ENCODE assay signal across 9 cellular contexts in genomic region chr4:15920723-15921591, GRCh38. TPM values are rescaled to one million over a fixed set of nuclear protein-coding genes. Genes with fewer than 3 reads are reported as not detected.
DNase-seq lines count a peak whose midpoint lies in the region; ATAC-seq and TF ChIP-seq lines count a peak whose summit lies in the region.
"Had no signal": no experiment of that assay in that cellular context is flagged by ENCODE, and none has a peak within 500 bp of the region (broad histone marks: within the 10 kb centered on the region; RNA-seq: fewer than 3 reads in every experiment).

No MANE protein-coding gene starts in this region.

- no peak overlapping the region for H2BK120ac ChIP-seq in mesenchymal stem cell (ENCODE audit: low read depth, low read length)

- H3K9ac ChIP-seq in mammary epithelial cell (ENCODE audit: insufficient read depth, low read length) (no peak overlapping the region), mesenchymal stem cell (ENCODE audit: low read length) (peak overlapping the region; percentile 74)

- no peaks in the 10 kb centered on the region for H4K20me1 ChIP-seq in mammary epithelial cell (ENCODE audit: insufficient read depth, low read length)

- in situ Hi-C loops in mammary epithelial cell (cut with MboI; ENCODE audit: low sequenced_read_pairs in 2 of 2): no loop called here

- no peak for TF ChIP-seq CTCF in mammary epithelial cell (conservative IDR thresholded peaks at IDR 0.05 in 1 of 2, IDR thresholded peaks at IDR 0.05 in 1 of 2; ENCODE audit: extremely low read depth in 1 of 2, insufficient read depth in 1 of 2, low read depth in 1 of 2, low read length in 2 of 2)

- CTCF ChIA-PET in mammary epithelial cell (lab: Charles Lee; ENCODE audit: low non-redundant PET): interaction anchor here (0.5 to 1.0 kb wide), 3 partner anchors 17 to 285 kb away, joined by 3 to 5 read pairs (median 3); no protein-coding TSS in a partner anchor

- H3K27me3 ChIP-seq in mammary epithelial cell (ENCODE audit: insufficient read depth, low read length) (no peaks in the 10 kb centered on the region), mesenchymal stem cell (ENCODE audit: control insufficient read depth in 1 of 2, insufficient read depth in 1 of 2, low read length in 2 of 2) (no peaks in the 10 kb centered on the region)

- TSS peak; percentile 36 for BruUV-seq in mammary epithelial cell (replicated peaks; lab: Mats Ljungman, UMichigan)

- H2BK15ac ChIP-seq in mesenchymal stem cell (ENCODE audit: low read depth, poor library complexity, severe bottlenecking): no peak overlapping the region

- WGBS in mammary epithelial cell (ENCODE audit: low coverage, missing lambda C conversion rate): 42% methylated on average over 4 of the region's 4 CpGs
- 16% methylated on average over 4 of the region's 4 CpGs for WGBS in mesenchymal stem cell

- H3K79me1 ChIP-seq in mesenchymal stem cell (replicated peaks; ENCODE audit: low read length, poor library complexity, severe bottlenecking): no peaks in the 10 kb centered on the region

- intact Hi-C loops in mammary epithelial cell (cut with micrococcal nuclease): loop anchor here (1.0 to 2.0 kb wide), 2 partner anchors 14 to 27 kb away; no protein-coding TSS in a partner anchor

- H3K9me3 ChIP-seq in mammary epithelial cell (replicated peaks; ENCODE audit: insufficient read depth, low read length) (no peaks in the 10 kb centered on the region), mesenchymal stem cell (ENCODE audit: control insufficient read depth, low read length) (no peaks in the 10 kb centered on the region)

- peak overlapping the region; percentile 89 for H3K27ac ChIP-seq in mammary epithelial cell (ENCODE audit: insufficient read depth, low read depth, low read length)
- H3K27ac ChIP-seq in mesenchymal stem cell (ENCODE audit: low read length, poor library complexity, severe bottlenecking): peak overlapping the region; percentile 95

- no peak overlapping the region for H2AFZ ChIP-seq in mammary epithelial cell (ENCODE audit: low read depth, low read length)
- no peak overlapping the region for H2AFZ ChIP-seq in mesenchymal stem cell (ENCODE audit: low read depth, low read length)

- no peak overlapping the region for H4K91ac ChIP-seq in mesenchymal stem cell (ENCODE audit: low read length)

- no peak overlapping the region for H3K23ac ChIP-seq in mesenchymal stem cell (ENCODE audit: low read length in 2 of 2)

- no peak overlapping the region for H3K4ac ChIP-seq in mesenchymal stem cell (ENCODE audit: low read depth in 1 of 2, low read length in 2 of 2)

- no peaks in the 10 kb centered on the region for H3K79me2 ChIP-seq in mammary epithelial cell (ENCODE audit: insufficient read depth, low read length)

- peak overlapping the region; percentile 33 for H2BK5ac ChIP-seq in mesenchymal stem cell (ENCODE audit: low read depth, low read length, poor library complexity, severe bottlenecking)

- peak overlapping the region; percentile 34 for H3K4me2 ChIP-seq in mammary epithelial cell (ENCODE audit: insufficient read depth, low read depth, low read length)
- H3K4me2 ChIP-seq in mesenchymal stem cell (ENCODE audit: low read length, poor library complexity, severe bottlenecking): no peak overlapping the region

- no peak overlapping the region for H3K4me3 ChIP-seq in mammary epithelial cell (replicated peaks in 1 of 3; ENCODE audit: insufficient read depth in 1 of 3, low read depth in 2 of 3, low read length in 3 of 3)
- peak overlapping the region in 1 of 2 experiments; percentile 58 for H3K4me3 ChIP-seq in mesenchymal stem cell (ENCODE audit: insufficient read depth in 1 of 2, low read depth in 1 of 2, low read length in 2 of 2)
- H3K4me3 ChIP-seq: GM12878 had no signal

- no peak overlapping the region for H2BK12ac ChIP-seq in mesenchymal stem cell (ENCODE audit: low read length in 2 of 2)

- no peak overlapping the region for H3K14ac ChIP-seq in mesenchymal stem cell (ENCODE audit: low read length in 2 of 2)

- DNase-seq in Ammon's horn (ENCODE audit: low spot score) (peak; percentile 45), LHCN-M2 (ENCODE audit: low read depth) (peak; percentile 97), mammary epithelial cell (peak; percentile 93), mesenchymal stem cell (peak; percentile 96), NCI-H82 (lab: John Stamatoyannopoulos, UW) (no peak), KG1 (lab: John Stamatoyannopoulos, UW) (no peak)

- no peak overlapping the region for H4K8ac ChIP-seq in mesenchymal stem cell (ENCODE audit: low read length)

- H3K36me3 ChIP-seq in mammary epithelial cell (ENCODE audit: insufficient read depth, low read length) (no peaks in the 10 kb centered on the region), mesenchymal stem cell (ENCODE audit: control insufficient read depth in 1 of 2, insufficient read depth in 2 of 2, low read depth in 1 of 2, low read length in 2 of 2) (no peaks in the 10 kb centered on the region)

- dilution Hi-C loops in mammary epithelial cell (cut with HindIII; ENCODE audit: low sequenced_read_pairs): no loop called here

- peak overlapping the region; percentile 79 for H2AK5ac ChIP-seq in mesenchymal stem cell (ENCODE audit: low read length, severe bottlenecking)

- no peak for ATAC-seq in GM19395 (IDR thresholded peaks at IDR 0.05; ENCODE audit: unreplicated experiment)
- no peak for ATAC-seq in HG03025 (IDR thresholded peaks at IDR 0.05; ENCODE audit: low FRiP score, unreplicated experiment)
- ATAC-seq: GM12878 had no signal

- H3K4me1 ChIP-seq in mammary epithelial cell (ENCODE audit: insufficient read depth, low read length): peaks cover 42% of the 10 kb centered on the region
- H3K4me1 ChIP-seq in mesenchymal stem cell (ENCODE audit: control insufficient read depth, insufficient read depth, low read depth, low read length): peaks cover 5% of the 10 kb centered on the region

- no peak overlapping the region for H3K18ac ChIP-seq in mesenchymal stem cell (ENCODE audit: low read depth in 1 of 2, low read length in 2 of 2)

RNA-seq across cellular contexts. Expression of gene FGFBP1, which starts 17.6 kb away (rescaled TPM):
- not detected in 2 replicates for total RNA-seq in LHCN-M2 (2014; rRNA removed)
- polyA plus RNA-seq in LHCN-M2 (2012): not detected
- total RNA-seq in mammary epithelial cell: 100 to 1,000 TPM in 1 of 2 donors, under 1 TPM in 1; 0.83 to 223 TPM
- 1,208 TPM for polyA plus RNA-seq in mammary epithelial cell
- polyA minus RNA-seq in mammary epithelial cell: 499 TPM
- polyA plus RNA-seq in mesenchymal stem cell (2013, experiment 1 of 2): not detected
- polyA plus RNA-seq in mesenchymal stem cell (2013, experiment 2 of 2): not detected

RNA-seq across cellular contexts. Expression of gene FGFBP2, which starts 42.0 kb away (rescaled TPM):
- total RNA-seq in LHCN-M2 (2014; rRNA removed) (not detected in 2 replicates), mammary epithelial cell (not detected)
- polyA plus RNA-seq in LHCN-M2 (2012): not detected
- 0.20 TPM for polyA plus RNA-seq in mammary epithelial cell
- polyA minus RNA-seq in mammary epithelial cell: not detected
- not detected for polyA plus RNA-seq in mesenchymal stem cell (2013, experiment 1 of 2)
- not detected for polyA plus RNA-seq in mesenchymal stem cell (2013, experiment 2 of 2)
- total RNA-seq: GM12878 had no signal

Comparison
In these comparisons a context has a peak if more than half of its experiments do, and no peak if none do; other contexts are left out.
1. DNase-seq: peak in Ammon's horn (single experiment), LHCN-M2 (single experiment), mammary epithelial cell (single experiment) and mesenchymal stem cell (single experiment); none in NCI-H82 (single experiment) and KG1 (single experiment).